22 cellular contexts compared by ENCODE assay signal in genomic region chr11:12190511-12190910, GRCh38.
DNase-seq lines count a peak whose midpoint lies in the region; ATAC-seq and TF ChIP-seq lines count a peak whose summit lies in the region.
"Had no signal": no experiment of that assay in that cellular context is flagged by ENCODE, and none has a peak within 500 bp of the region (broad histone marks: within the 10 kb centered on the region; RNA-seq: fewer than 3 reads in every experiment).

No MANE protein-coding gene starts in this region.

- peaks cover 3 to 10% of the 10 kb centered on the region in 2 experiments; a peak in 3 of 4 replicates for H3K4me1 ChIP-seq in SK-N-SH (ENCODE audit: control insufficient read depth in 1 of 2, insufficient read depth in 2 of 2, low read depth in 1 of 2, low read length in 1 of 2)
- peaks cover 0 to 75% (median 46%) of the 10 kb centered on the region in 4 donors for H3K4me1 ChIP-seq in tibial artery
- H3K4me1 ChIP-seq in ovary (ENCODE audit: insufficient read depth): peaks cover 6% of the 10 kb centered on the region
- H3K4me1 ChIP-seq: right lobe of liver had no signal

- DNase-seq in SK-N-SH (no peak), natural killer cell (no peak), tibial artery (no peak), immature natural killer cell (no peak), ovary (no peak)
- DNase-seq in natural killer cell treated with Interleukin-12 subunit alpha and Interleukin-12 subunit beta and Interleukin-15 and Interleukin-18, amount 100 ng/mL, for 72 hours (ENCODE audit: low spot score): no peak
- no peak for DNase-seq in effector memory CD8-positive, alpha-beta T cell
- DNase-seq: amniotic stem cell; cerebellar nuclear complex; EL; heart left ventricle; lower lobe of right lung; NCI-H146; NCI-H2171; NCI-H69; OCI-M1; right lobe of liver; SIG-M5; stimulated activated naive CD8-positive, alpha-beta T cell treated with anti-CD3 and anti-CD28 coated beads, Interleukin-15, amount 100 ng/mL, for 72 hours had no signal

- POLR2A ChIA-PET in SK-N-SH (lab: Yijun Ruan, JAX): no interaction called here

- H3K79me2 ChIP-seq in SK-N-SH (ENCODE audit: insufficient read depth): peaks cover 99% of the 10 kb centered on the region

- TF ChIP-seq EP300 in SK-N-SH (IDR thresholded peaks at IDR 0.05; ENCODE audit: borderline replicate concordance in 1 of 2, low read depth in 1 of 2, low read length in 1 of 2) (no peak), ovary (IDR thresholded peaks at IDR 0.05) (no peak)

- H3K4me2 ChIP-seq in SK-N-SH: no peak overlapping the region

- H3F3A ChIP-seq in SK-N-SH (replicated peaks; ENCODE audit: insufficient read depth): peaks cover 24% of the 10 kb centered on the region

- ATAC-seq in SK-N-SH treated with all-trans-retinoic acid at 6 μM for 48 hours (no peak), natural killer cell (no peak)
- peak in 1 of 2 donors; percentile 25 for ATAC-seq in natural killer cell treated with Interleukin-12 subunit alpha and Interleukin-12 subunit beta and Interleukin-15 and Interleukin-18, amount 100 ng/mL, for 72 hours
- ATAC-seq in effector memory CD8-positive, alpha-beta T cell (replicated peaks): no peak
- ATAC-seq: lower lobe of right lung, right lobe of liver had no signal

- no peaks in the 10 kb centered on the region for H3K36me3 Mint-ChIP-seq in natural killer cell treated with Interleukin-12 subunit alpha and Interleukin-12 subunit beta and Interleukin-15 and Interleukin-18, amount 100 ng/mL, for 72 hours
- H3K36me3 Mint-ChIP-seq in natural killer cell: no peaks in the 10 kb centered on the region
- H3K36me3 Mint-ChIP-seq in effector memory CD8-positive, alpha-beta T cell (ENCODE audit: insufficient read depth): no peaks in the 10 kb centered on the region
- peaks cover 0 to 10% (median 7%) of the 10 kb centered on the region in 3 donors for H3K36me3 Mint-ChIP-seq in immature natural killer cell
- H3K36me3 Mint-ChIP-seq: IgD-negative memory B cell had no signal

- intact Hi-C loops in natural killer cell (cut with micrococcal nuclease) (no loop called here), tibial artery (cut with DNase I; ENCODE audit: low total_unique reads) (no loop called here), ovary (cut with DNase I) (no loop called here)

- H4K20me1 ChIP-seq in SK-N-SH (ENCODE audit: insufficient read depth): no peaks in the 10 kb centered on the region

- no peaks in the 10 kb centered on the region for H3K9me3 ChIP-seq in SK-N-SH
- H3K9me3 ChIP-seq in tibial artery: no peaks in the 10 kb centered on the region
- H3K9me3 ChIP-seq in ovary: no peaks in the 10 kb centered on the region
- H3K9me3 ChIP-seq: heart left ventricle, lower lobe of right lung, right lobe of liver had no signal

- no peak for TF ChIP-seq POLR2A in ovary (IDR thresholded peaks at IDR 0.05)

- peak overlapping the region; percentile 57 for H3K27ac Mint-ChIP-seq in natural killer cell treated with Interleukin-12 subunit alpha and Interleukin-12 subunit beta and Interleukin-15 and Interleukin-18, amount 100 ng/mL, for 72 hours
- no peak overlapping the region for H3K27ac Mint-ChIP-seq in natural killer cell
- H3K27ac Mint-ChIP-seq in effector memory CD8-positive, alpha-beta T cell: no peak overlapping the region
- peak overlapping the region in 3 of 6 donors; percentile 3 to 34 (median 31) for H3K27ac Mint-ChIP-seq in immature natural killer cell
- H3K27ac Mint-ChIP-seq: IgD-negative memory B cell had no signal

- H3K27me3 Mint-ChIP-seq in natural killer cell treated with Interleukin-12 subunit alpha and Interleukin-12 subunit beta and Interleukin-15 and Interleukin-18, amount 100 ng/mL, for 72 hours: no peaks in the 10 kb centered on the region
- H3K27me3 Mint-ChIP-seq in natural killer cell (ENCODE audit: low read depth in 2 of 2) (peaks cover 0 to 2% of the 10 kb centered on the region in 2 donors), immature natural killer cell (ENCODE audit: low read depth in 3 of 3) (peaks cover 0 to 5% (median 0%) of the 10 kb centered on the region in 3 donors)
- H3K27me3 Mint-ChIP-seq in effector memory CD8-positive, alpha-beta T cell: no peaks in the 10 kb centered on the region
- H3K27me3 Mint-ChIP-seq: stimulated activated naive CD8-positive, alpha-beta T cell treated with anti-CD3 and anti-CD28 coated beads, Interleukin-15, amount 100 ng/mL, for 72 hours had no signal

- H3K27ac ChIP-seq in SK-N-SH (ENCODE audit: low read depth in 2 of 2, low read length in 1 of 2) (peak overlapping the region in 1 of 2 experiments; percentile 22; a peak in 2 of 4 replicates), tibial artery (peak overlapping the region; percentile 61 to 91), ovary (no peak overlapping the region)
- H3K27ac ChIP-seq: 22Rv1, lower lobe of right lung, right lobe of liver had no signal

- H3K9me2 ChIP-seq in SK-N-SH: no peaks in the 10 kb centered on the region

- CTCF ChIA-PET in SK-N-SH (lab: Yijun Ruan, JAX): interaction anchor here (1.2 to 1.3 kb wide), 2 partner anchors 11 to 12 kb away, joined by 3 to 5 read pairs; no protein-coding TSS in a partner anchor

- no peak for TF ChIP-seq RAD21 in SK-N-SH (IDR thresholded peaks at IDR 0.05; ENCODE audit: low read length)

- TF ChIP-seq CTCF in SK-N-SH (IDR thresholded peaks at IDR 0.05) (no peak), natural killer cell (IDR thresholded peaks at IDR 0.05) (no peak), tibial artery (IDR thresholded peaks at IDR 0.05) (no peak), ovary (IDR thresholded peaks at IDR 0.05) (no peak)

- peaks cover 0 to 47% of the 10 kb centered on the region in 2 experiments for H3K36me3 ChIP-seq in SK-N-SH (replicated peaks in 1 of 2; ENCODE audit: control insufficient read depth in 1 of 2, insufficient read depth in 2 of 2, low read length in 1 of 2)
- peaks cover 4 to 7% (median 5%) of the 10 kb centered on the region in 3 donors for H3K36me3 ChIP-seq in tibial artery
- H3K36me3 ChIP-seq in ovary: no peaks in the 10 kb centered on the region
- H3K36me3 ChIP-seq: lower lobe of right lung, right lobe of liver had no signal

- peaks cover 10 to 42% of the 10 kb centered on the region in 2 donors for H3K4me1 Mint-ChIP-seq in natural killer cell treated with Interleukin-12 subunit alpha and Interleukin-12 subunit beta and Interleukin-15 and Interleukin-18, amount 100 ng/mL, for 72 hours (ENCODE audit: low read depth in 2 of 2)
- H3K4me1 Mint-ChIP-seq in natural killer cell: peaks cover 19 to 22% of the 10 kb centered on the region in 2 donors
- H3K4me1 Mint-ChIP-seq in effector memory CD8-positive, alpha-beta T cell (ENCODE audit: low read depth in 2 of 2): peaks cover 27 to 30% of the 10 kb centered on the region in 2 donors
- peaks cover 12 to 13% of the 10 kb centered on the region in 2 donors for H3K4me1 Mint-ChIP-seq in immature natural killer cell

- H3K4me3 Mint-ChIP-seq in natural killer cell treated with Interleukin-12 subunit alpha and Interleukin-12 subunit beta and Interleukin-15 and Interleukin-18, amount 100 ng/mL, for 72 hours: peak overlapping the region; percentile 42
- H3K4me3 Mint-ChIP-seq in natural killer cell (no peak overlapping the region), immature natural killer cell (peak overlapping the region in 1 of 5 donors; percentile 62)
- H3K4me3 Mint-ChIP-seq in effector memory CD8-positive, alpha-beta T cell: peak overlapping the region; percentile 36 to 53

- H3K27me3 ChIP-seq in SK-N-SH (ENCODE audit: insufficient read depth): no peaks in the 10 kb centered on the region
- H3K27me3 ChIP-seq in tibial artery: no peaks in the 10 kb centered on the region
- H3K27me3 ChIP-seq in ovary: no peaks in the 10 kb centered on the region
- H3K27me3 ChIP-seq: heart left ventricle, right lobe of liver had no signal

- H3K9ac ChIP-seq in SK-N-SH: peak overlapping the region; percentile 1; the same call in 1 of the 2 replicates

- H3K4me3 ChIP-seq in SK-N-SH (ENCODE audit: low read depth in 2 of 2, low read length in 1 of 2) (no peak overlapping the region), tibial artery (no peak overlapping the region), ovary (no peak overlapping the region)
- H3K4me3 ChIP-seq: heart left ventricle, lower lobe of right lung, right lobe of liver had no signal

- no peak overlapping the region for H2AFZ ChIP-seq in SK-N-SH (ENCODE audit: low read depth)

- no peaks in the 10 kb centered on the region for H3K9me3 Mint-ChIP-seq in natural killer cell treated with Interleukin-12 subunit alpha and Interleukin-12 subunit beta and Interleukin-15 and Interleukin-18, amount 100 ng/mL, for 72 hours
- H3K9me3 Mint-ChIP-seq in natural killer cell (no peaks in the 10 kb centered on the region), immature natural killer cell (no peaks in the 10 kb centered on the region)
- no peaks in the 10 kb centered on the region for H3K9me3 Mint-ChIP-seq in effector memory CD8-positive, alpha-beta T cell
- H3K9me3 Mint-ChIP-seq: IgD-negative memory B cell; stimulated activated naive CD8-positive, alpha-beta T cell treated with anti-CD3 and anti-CD28 coated beads, Interleukin-15, amount 100 ng/mL, for 72 hours had no signal

TF ChIP-seq in SK-N-SH, 30 proteins besides CTCF, POLR2A, EP300 and RAD21 (continues in another document):
- TF ChIP-seq MXI1 (IDR thresholded peaks at IDR 0.05; ENCODE audit: low read depth, low read length) (no peak), GABPA (IDR thresholded peaks at IDR 0.05; ENCODE audit: low read depth) (no peak), PBX3 (IDR thresholded peaks at IDR 0.05) (no peak), FOXM1 (IDR thresholded peaks at IDR 0.05; ENCODE audit: low read depth) (no peak)

TF ChIP-seq in SK-N-SH treated with all-trans-retinoic acid at 6 μM for 48 hours, 23 proteins besides CTCF, POLR2A, EP300 and RAD21 (continues in another document):
- TF ChIP-seq ESRRG (CRISPR knock-in tag; IDR thresholded peaks at IDR 0.05): no peak
- TF ChIP-seq POU6F1 (CRISPR knock-in tag; IDR thresholded peaks at IDR 0.05; ENCODE audit: borderline replicate concordance, low read depth): no peak
- TF ChIP-seq SNAI2 (CRISPR knock-in tag; IDR thresholded peaks at IDR 0.05): no peak

Comparison
In these comparisons a context has a peak if more than half of its experiments do, and no peak if none do; other contexts are left out.
1. H3K27ac Mint-ChIP-seq: peak in natural killer cell treated with Interleukin-12 subunit alpha and Interleukin-12 subunit beta and Interleukin-15 and Interleukin-18, amount 100 ng/mL, for 72 hours (2 of 2); none in natural killer cell (0 of 2) and effector memory CD8-positive, alpha-beta T cell (0 of 2).
2. H3K27ac ChIP-seq: peak in tibial artery (2 of 2); none in ovary (0 of 2).